23 cellular contexts compared by ENCODE assay signal in genomic region chr6:31395832-31396231, GRCh38.
"Had no signal": no experiment of that assay in that cellular context is flagged by ENCODE, and none has a peak within 500 bp of the region (broad histone marks: within the 10 kb centered on the region; RNA-seq: fewer than 3 reads in every experiment).

No MANE protein-coding gene starts in this region.

- H3K36me3 ChIP-seq: brain microvascular endothelial cell, cardiac muscle cell, WERI-Rb-1 had no signal

- ATAC-seq: activated CD4-positive, alpha-beta T cell treated with anti-CD3 and anti-CD28 coated beads for 36 hours; activated T-cell treated with anti-CD3 and anti-CD28 coated beads, Interleukin-2, amount 50 U/mL, for 4 hours; T-helper 17 cell had no signal

- H3K27me3 Mint-ChIP-seq: activated CD4-positive, alpha-beta T cell treated with anti-CD3 and anti-CD28 coated beads for 36 hours; activated naive CD8-positive, alpha-beta T cell; T-helper 17 cell had no signal

- H3K4me3 Mint-ChIP-seq: activated CD4-positive, alpha-beta T cell treated with anti-CD3 and anti-CD28 coated beads for 36 hours; activated naive CD8-positive, alpha-beta T cell; activated T-cell treated with anti-CD3 and anti-CD28 coated beads, Interleukin-2, amount 50 U/mL, for 4 hours; T-helper 17 cell had no signal

- H3K27me3 ChIP-seq: brain microvascular endothelial cell had no signal

- H3K27ac Mint-ChIP-seq: activated CD4-positive, alpha-beta T cell treated with anti-CD3 and anti-CD28 coated beads for 36 hours; activated naive CD8-positive, alpha-beta T cell; T-helper 17 cell had no signal

- H3K27ac ChIP-seq: cardiac muscle cell, WERI-Rb-1 had no signal

- DNase-seq: activated CD4-positive, alpha-beta T cell treated with anti-CD3 and anti-CD28 coated beads for 36 hours; activated CD4-positive, alpha-beta T cell treated with anti-CD3 and anti-CD28 coated beads, Interleukin-2, amount 50 U/mL, for 4 hours; activated CD8-positive, alpha-beta memory T cell treated with anti-CD3 and anti-CD28 coated beads for 24 hours; activated effector memory CD4-positive, alpha-beta T cell treated with anti-CD3 and anti-CD28 coated beads, Interleukin-2, amount 50 U/mL, for 16 hours; activated naive CD4-positive, alpha-beta T cell treated with Interleukin-2 at 50 U/mL for 16 hours; activated T-cell treated with anti-CD3 and anti-CD28 coated beads, Interleukin-2, amount 50 U/mL, for 4 hours; amygdala; KG1; NCI-H1092 treated with DMSO at 0.1 percent for 48 hours; NCI-H1417 treated with DMSO at 0.1 percent for 48 hours; NCI-H1694; NCI-H2029; NCI-H2107; NCI-H2171 treated with DMSO at 0.1 percent for 48 hours; NCI-H226; NCI-H526; NCI-H774; SIG-M5; T-helper 17 cell; WERI-Rb-1 had no signal

- H3K4me3 ChIP-seq: cardiac muscle cell had no signal

- H3K9me3 Mint-ChIP-seq: activated T-cell treated with anti-CD3 and anti-CD28 coated beads, Interleukin-2, amount 50 U/mL, for 4 hours had no signal
